Comparison of ENCODE assay signal across 15 cellular contexts in the genomic region with DNA sequence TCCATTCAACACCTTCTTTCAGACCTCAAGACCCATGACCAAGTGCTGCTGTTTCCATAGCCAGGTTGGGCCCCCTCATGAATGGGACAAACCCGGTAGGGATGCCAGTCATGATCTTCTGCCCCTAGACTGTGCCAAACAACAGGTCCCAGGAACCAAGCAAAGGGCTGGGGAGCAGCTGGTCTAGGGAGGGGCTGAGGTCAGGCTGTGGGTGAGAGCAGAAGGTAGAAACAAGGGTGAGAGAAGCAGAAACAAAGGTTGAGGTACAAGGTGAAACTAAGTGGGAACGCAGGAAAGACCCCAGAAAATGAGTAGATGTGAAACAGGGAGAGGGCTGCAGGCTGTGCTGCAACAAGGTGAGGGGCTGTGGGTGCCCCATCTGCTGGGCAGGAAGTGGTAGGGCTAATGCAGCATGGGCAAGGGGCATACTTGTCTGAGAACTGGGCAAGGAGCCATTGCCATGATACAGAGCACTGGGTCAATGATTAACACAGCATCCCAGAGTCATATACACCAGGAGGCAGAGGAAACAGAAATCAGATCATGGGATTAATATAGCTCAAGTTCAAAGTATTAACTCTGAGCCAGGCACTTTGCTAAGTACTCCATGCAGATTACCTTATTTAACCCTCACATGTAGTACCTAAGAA. TPM values are rescaled to one million over a fixed set of nuclear protein-coding genes. Genes with fewer than 3 reads are reported as not detected.
DNase-seq lines count a peak whose midpoint lies in the region; ATAC-seq, FAIRE-seq and TF ChIP-seq lines count a peak whose summit lies in the region.
"Had no signal": no experiment of that assay in that cellular context is flagged by ENCODE, and none has a peak within 500 bp of the region (broad histone marks: within the 10 kb centered on the region; RNA-seq: fewer than 3 reads in every experiment).

No MANE protein-coding gene starts in this region.

- POLR2A ChIA-PET in K562 (lab: Yijun Ruan, JAX): no interaction called here

- TF ChIP-seq CTCF in D721Med (IDR thresholded peaks at IDR 0.05; ENCODE audit: insufficient read depth, missing control alignments) (no peak), K562 (IDR thresholded peaks at IDR 0.05 in 2 of 3, conservative IDR thresholded peaks at IDR 0.05 in 1 of 3; ENCODE audit: insufficient read depth in 2 of 3, low read depth in 1 of 3, low read length in 3 of 3) (no peak), mucosa of descending colon (IDR thresholded peaks at IDR 0.05) (no peak), dorsolateral prefrontal cortex (IDR thresholded peaks at IDR 0.05 in 54 of 56, conservative IDR thresholded peaks at IDR 0.05 in 2 of 56; ENCODE audit: low read depth in 1 of 56, partially characterized antibody in 56 of 56) (no peak)

- no peaks in the 10 kb centered on the region for H3K36me3 ChIP-seq in K562 (ENCODE audit: control insufficient read depth, insufficient read depth, low read length)
- no peaks in the 10 kb centered on the region for H3K36me3 ChIP-seq in mucosa of descending colon (ENCODE audit: low read depth)

- in situ Hi-C loops in K562 (cut with MboI): no loop called here

- FAIRE-seq in D721Med (lab: Jason Lieb, UNC): peak; percentile 87
- FAIRE-seq in K562 (lab: Jason Lieb, UNC): no peak
- FAIRE-seq: endothelial cell of umbilical vein had no signal

- no peaks in the 10 kb centered on the region for H3K9me1 ChIP-seq in K562 (ENCODE audit: control insufficient read depth, insufficient read depth, low read length)

- no peaks in the 10 kb centered on the region for H3K4me1 ChIP-seq in K562 (replicated peaks in 1 of 2; ENCODE audit: control insufficient read depth in 2 of 2, insufficient read depth in 2 of 2, low read length in 2 of 2)
- H3K4me1 ChIP-seq in mucosa of descending colon (ENCODE audit: low read depth): no peaks in the 10 kb centered on the region

- H3K36me3 Mint-ChIP-seq in stimulated activated memory B cell treated with anti-CD40 and anti-IgM and Interleukin-4, amounts not matched to agents 10 μg/mL and 1 μg/mL and 100 μg/mL, for 72 hours: no peaks in the 10 kb centered on the region

- CTCF ChIA-PET in K562 (lab: Yijun Ruan, JAX; ENCODE audit: low intra/inter-chr PET ratio): no interaction called here

- H3K9me3 ChIP-seq in K562 (replicated peaks; ENCODE audit: control insufficient read depth, insufficient read depth, low read depth, low read length) (no peaks in the 10 kb centered on the region), mucosa of descending colon (no peaks in the 10 kb centered on the region)

- TF ChIP-seq POLR2A in K562 (conservative IDR thresholded peaks at IDR 0.05): no peak

- no peak for TF ChIP-seq RAD21 in K562 (CRISPR knock-in tag; conservative IDR thresholded peaks at IDR 0.05 in 1 of 2, IDR thresholded peaks at IDR 0.05 in 1 of 2)

- H3K27ac Mint-ChIP-seq in stimulated activated memory B cell treated with anti-CD40 and anti-IgM and Interleukin-4, amounts not matched to agents 10 μg/mL and 1 μg/mL and 100 μg/mL, for 72 hours: no peak overlapping the region
- H3K27ac Mint-ChIP-seq: activated CD4-positive, alpha-beta T cell treated with anti-CD3 and anti-CD28 coated beads for 36 hours; activated T-helper 2 cell treated with anti-CD3 and anti-CD28 coated beads, Interferon-gamma antibody, Interleukin-2, Interleukin-4, amounts not matched to agents 10 μg/mL and 5 μg/mL and 100 μg/mL, durations not matched to agents 14 hours and 24 hours and 36 hours; stimulated activated naive CD8-positive, alpha-beta T cell treated with anti-CD3 and anti-CD28 coated beads, Interleukin-15, Interleukin-2, amounts not matched to agents 100 ng/mL and 50 ng/mL, for 24 hours had no signal

- no peak overlapping the region for H3K4me2 ChIP-seq in K562 (ENCODE audit: insufficient read depth, low read length)

- DNase-seq in D721Med (ENCODE audit: insufficient read length, low spot score) (peak; percentile 73), HK-2 (ENCODE audit: unreplicated experiment) (peak; percentile 14), K562 (ENCODE audit: extremely low read depth in 1 of 4, low spot score in 3 of 4) (no peak), mucosa of descending colon (peak in 1 of 3 donors; percentile 67), activated T-cell treated with anti-CD3 and anti-CD28 coated beads for 4 hours (no peak), dorsolateral prefrontal cortex (no peak)
- DNase-seq: activated CD4-positive, alpha-beta T cell treated with anti-CD3 and anti-CD28 coated beads for 36 hours; hippocampal formation; NCI-H1694; stimulated activated CD4-positive, alpha-beta T cell treated with anti-CD3 and anti-CD28 coated beads, Interleukin-4, amount 100 ng/mL, for 4 hours had no signal

- no TSS peak for BruUV-seq in K562 (replicated peaks; lab: Mats Ljungman, UMichigan)

- no peaks in the 10 kb centered on the region for H3K9me3 Mint-ChIP-seq in stimulated activated memory B cell treated with anti-CD40 and anti-IgM and Interleukin-4, amounts not matched to agents 10 μg/mL and 1 μg/mL and 100 μg/mL, for 72 hours
- H3K9me3 Mint-ChIP-seq: activated T-helper 2 cell treated with anti-CD3 and anti-CD28 coated beads, Interferon-gamma antibody, Interleukin-2, Interleukin-4, amounts not matched to agents 10 μg/mL and 5 μg/mL and 100 μg/mL, durations not matched to agents 14 hours and 24 hours and 36 hours; stimulated activated naive CD8-positive, alpha-beta T cell treated with anti-CD3 and anti-CD28 coated beads, Interleukin-15, Interleukin-2, amounts not matched to agents 100 ng/mL and 50 ng/mL, for 24 hours had no signal

- H3K4me3 ChIP-seq in K562 (no peak overlapping the region), mucosa of descending colon (no peak overlapping the region), dorsolateral prefrontal cortex (no peak overlapping the region)

- no peak overlapping the region for H3K4me3 Mint-ChIP-seq in stimulated activated memory B cell treated with anti-CD40 and anti-IgM and Interleukin-4, amounts not matched to agents 10 μg/mL and 1 μg/mL and 100 μg/mL, for 72 hours
- H3K4me3 Mint-ChIP-seq: activated CD4-positive, alpha-beta T cell treated with anti-CD3 and anti-CD28 coated beads for 36 hours; stimulated activated naive CD8-positive, alpha-beta T cell treated with anti-CD3 and anti-CD28 coated beads, Interleukin-15, Interleukin-2, amounts not matched to agents 100 ng/mL and 50 ng/mL, for 24 hours had no signal

- intact Hi-C loops in K562 (cut with micrococcal nuclease) (no loop called here), mucosa of descending colon (cut with DNase I, micrococcal nuclease) (no loop called here), dorsolateral prefrontal cortex (cut with DNase I) (no loop called here)

- H3K27me3 ChIP-seq in K562 (ENCODE audit: control insufficient read depth in 2 of 2, insufficient read depth in 2 of 2, low read length in 2 of 2) (peaks cover 6 to 10% of the 10 kb centered on the region in 2 experiments; a peak in 3 of 5 replicates), dorsolateral prefrontal cortex (no peaks in the 10 kb centered on the region)

- no peak for TF ChIP-seq EP300 in K562 (IDR thresholded peaks at IDR 0.05; ENCODE audit: low read length)

- no peaks in the 10 kb centered on the region for H4K20me1 ChIP-seq in K562 (replicated peaks; ENCODE audit: control insufficient read depth, insufficient read depth, low read length)

- H3K9ac ChIP-seq in K562 (ENCODE audit: insufficient read depth in 1 of 2, low read depth in 2 of 2, low read length in 2 of 2): no peak overlapping the region

- H3K79me2 ChIP-seq in K562 (ENCODE audit: control insufficient read depth, insufficient read depth, low read length): no peaks in the 10 kb centered on the region

- no peak overlapping the region for H3K27ac ChIP-seq in K562 (ENCODE audit: extremely low read depth, low read depth, low read length)
- H3K27ac ChIP-seq in dorsolateral prefrontal cortex: peak overlapping the region in 5 of 59 donors; percentile 13 to 48 (median 24)

- no peaks in the 10 kb centered on the region for H3K27me3 Mint-ChIP-seq in stimulated activated memory B cell treated with anti-CD40 and anti-IgM and Interleukin-4, amounts not matched to agents 10 μg/mL and 1 μg/mL and 100 μg/mL, for 72 hours
- H3K27me3 Mint-ChIP-seq: activated CD4-positive, alpha-beta T cell treated with anti-CD3 and anti-CD28 coated beads for 36 hours; stimulated activated naive CD8-positive, alpha-beta T cell treated with anti-CD3 and anti-CD28 coated beads, Interleukin-15, Interleukin-2, amounts not matched to agents 100 ng/mL and 50 ng/mL, for 24 hours had no signal

- no peak overlapping the region for H2AFZ ChIP-seq in K562 (ENCODE audit: low read depth, low read length)

- WGBS in K562 (ENCODE audit: insufficient coverage, low coverage, missing lambda C conversion rate): 0% methylated on average over 1 of the region's 2 CpGs

- peaks cover 13% of the 10 kb centered on the region for H3K4me1 Mint-ChIP-seq in stimulated activated memory B cell treated with anti-CD40 and anti-IgM and Interleukin-4, amounts not matched to agents 10 μg/mL and 1 μg/mL and 100 μg/mL, for 72 hours
- H3K4me1 Mint-ChIP-seq: activated CD4-positive, alpha-beta T cell treated with anti-CD3 and anti-CD28 coated beads for 36 hours had no signal

- 0 out of 3 replicates have a peak, but pooled peaks have one; percentile 31 for ATAC-seq in K562
- ATAC-seq in mucosa of descending colon: peak; percentile 91
- no peak for ATAC-seq in stimulated activated memory B cell treated with anti-CD40 and anti-IgM and Interleukin-4, amounts not matched to agents 10 μg/mL and 1 μg/mL and 100 μg/mL, for 72 hours
- no peak for ATAC-seq in HG03175 (IDR thresholded peaks at IDR 0.05; ENCODE audit: unreplicated experiment)
- ATAC-seq: activated CD4-positive, alpha-beta T cell treated with anti-CD3 and anti-CD28 coated beads for 36 hours had no signal

RNA-seq across cellular contexts. Expression of a gene that starts 45.9 kb away (rescaled TPM):
- total RNA-seq in K562 (2011; cell fraction: chromatin; rRNA removed; ENCODE audit: low replicate concordance): not detected in 2 replicates
- not detected in 2 replicates for total RNA-seq in K562 (2011; cell fraction: nucleolus; rRNA removed)
- total RNA-seq in K562 (2011; cell fraction: nucleoplasm; rRNA removed): not detected in 2 replicates
- 0.05 TPM in 1 of 2 replicates, not detected in the other for total RNA-seq in K562 (2014; rRNA removed)
- not detected in 2 replicates for total RNA-seq in K562 (2014; rRNA removed; fragmentation: Illumina TruSeq; extraction: Trizol)
- total RNA-seq in K562 (2015; rRNA removed; fragmentation: Illumina TruSeq; extraction: Trizol): 0.07 TPM in 1 of 2 replicates, not detected in the other
- total RNA-seq in K562 (2021): not detected in 2 replicates
- polyA plus RNA-seq in K562 (2011; rRNA removed): 0.03 TPM in 2 replicates
- polyA plus RNA-seq in K562 (2011; cell fraction: cytosol; rRNA removed): not detected in 2 replicates
- 0.01 TPM in 1 of 2 replicates, not detected in the other for polyA plus RNA-seq in K562 (2011; cell fraction: nucleus; rRNA removed)
- polyA plus RNA-seq in K562 (2012): 0.04 TPM in 1 of 2 replicates, not detected in the other
- polyA plus RNA-seq in K562 (2014; fragmentation: Illumina TruSeq; extraction: Trizol): not detected in 2 replicates
- not detected for polyA plus RNA-seq in K562 (2014; fragmentation: Nextera tagmentation; extraction: Ambion mirVana)
- 0.04 TPM in 1 of 2 replicates, not detected in the other for polyA plus RNA-seq in K562 (2014; rRNA removed)
- polyA minus RNA-seq in K562 (2011; rRNA and poly(A)+ RNA removed): not detected in 2 replicates
- polyA minus RNA-seq in K562 (2011; cell fraction: cytosol; rRNA and poly(A)+ RNA removed): 1.3 TPM in 1 of 2 replicates, not detected in the other
- not detected in 2 replicates for polyA minus RNA-seq in K562 (2011; cell fraction: nucleus; rRNA and poly(A)+ RNA removed)
- 1 to 10 TPM in 1 of 3 donors, under 1 TPM in 2; 0.12 to 1.1 (median 0.32) TPM for total RNA-seq in mucosa of descending colon
- total RNA-seq in dorsolateral prefrontal cortex: 1,000 to 10,000 TPM in 105 of 120 experiments, 100 to 1,000 TPM in 15; 500 to 4,588 (median 1,344) TPM
- total RNA-seq: activated CD4-positive, alpha-beta T cell treated with anti-CD3 and anti-CD28 coated beads for 36 hours; activated T-helper 2 cell treated with anti-CD3 and anti-CD28 coated beads, Interferon-gamma antibody, Interleukin-2, Interleukin-4, amounts not matched to agents 10 μg/mL and 5 μg/mL and 100 μg/mL, durations not matched to agents 14 hours and 24 hours and 36 hours; endothelial cell of umbilical vein had no signal
- polyA plus RNA-seq: endothelial cell of umbilical vein had no signal

Comparison
In these comparisons a context has a peak if more than half of its experiments do, and no peak if none do; other contexts are left out.
1. DNase-seq: peak in D721Med (single experiment) and HK-2 (single experiment); none in K562 (0 of 4), activated T-cell treated with anti-CD3 and anti-CD28 coated beads for 4 hours (single experiment) and dorsolateral prefrontal cortex (0 of 10).
2. ATAC-seq: peak in K562 (single experiment) and mucosa of descending colon (single experiment); none in stimulated activated memory B cell treated with anti-CD40 and anti-IgM and Interleukin-4, amounts not matched to agents 10 μg/mL and 1 μg/mL and 100 μg/mL, for 72 hours (single experiment) and HG03175 (single experiment).
3. RNA of a gene that starts 45.9 kb away (total RNA-seq): 500 to 4,588 TPM in dorsolateral prefrontal cortex; 0.12 to 1.1 TPM in mucosa of descending colon and 0.05 to 0.07 TPM in K562; every median in the first group is over 100 times any median in the second.